ENCODE assay signal across 9 cellular contexts in genomic region chr4:102263024-102263787, GRCh38.
DNase-seq lines count a peak whose midpoint lies in the region; ATAC-seq and TF ChIP-seq lines count a peak whose summit lies in the region.
"Had no signal": no experiment of that assay in that cellular context is flagged by ENCODE, and none has a peak within 500 bp of the region (broad histone marks: within the 10 kb centered on the region; RNA-seq: fewer than 3 reads in every experiment).

No MANE protein-coding gene starts in this region.

- TF ChIP-seq CTCF in cardiac muscle cell (IDR thresholded peaks at IDR 0.05; ENCODE audit: low read depth, low read length) = peak; percentile 33
- no peak for TF ChIP-seq CTCF in gastrocnemius medialis (IDR thresholded peaks at IDR 0.05 in 4 of 5, conservative IDR thresholded peaks at IDR 0.05 in 1 of 5)

- H3K9me3 Mint-ChIP-seq in naive B cell = no peaks in the 10 kb centered on the region

- H3K4me1 ChIP-seq in cardiac muscle cell (ENCODE audit: low read depth) (no peaks in the 10 kb centered on the region), right cardiac atrium (ENCODE audit: control insufficient read depth, insufficient read depth, low read length) (no peaks in the 10 kb centered on the region), gastrocnemius medialis (no peaks in the 10 kb centered on the region)
- H3K4me1 ChIP-seq: upper lobe of left lung had no signal

- H3K4me3 ChIP-seq in cardiac muscle cell (no peak overlapping the region), right cardiac atrium (ENCODE audit: low read length) (no peak overlapping the region), gastrocnemius medialis (no peak overlapping the region)
- H3K4me3 ChIP-seq: upper lobe of left lung had no signal

- intact Hi-C loops in right cardiac atrium (cut with DNase I) = no loop called here
- intact Hi-C loops in gastrocnemius medialis (cut with DNase I; ENCODE audit: low total_unique reads) = no loop called here

- H3K9me3 ChIP-seq in cardiac muscle cell (ENCODE audit: low read depth) = no peaks in the 10 kb centered on the region
- H3K9me3 ChIP-seq in right cardiac atrium (ENCODE audit: control insufficient read depth, low read length) = no peaks in the 10 kb centered on the region
- H3K9me3 ChIP-seq in gastrocnemius medialis = no peaks in the 10 kb centered on the region
- H3K9me3 ChIP-seq: upper lobe of left lung had no signal

- H3K27me3 ChIP-seq in cardiac muscle cell (no peaks in the 10 kb centered on the region), right cardiac atrium (ENCODE audit: control insufficient read depth, insufficient read depth) (no peaks in the 10 kb centered on the region), gastrocnemius medialis (no peaks in the 10 kb centered on the region)
- H3K27me3 ChIP-seq: upper lobe of left lung had no signal

- peak; percentile 22 to 41 for DNase-seq in cardiac muscle cell (ENCODE audit: low read depth in 1 of 2, low spot score in 1 of 2)
- no peak for DNase-seq in right cardiac atrium
- DNase-seq in NOMO-1 treated with DMSO at 0.1 percent for 48 hours (lab: John Stamatoyannopoulos, UW; ENCODE audit: unreplicated experiment) = peak; percentile 55
- DNase-seq in dermis blood vessel endothelial cell = peak; percentile 70
- peak; percentile 28 for DNase-seq in naive B cell
- DNase-seq in gastrocnemius medialis = no peak
- DNase-seq: upper lobe of left lung had no signal

- H3K27ac Mint-ChIP-seq in naive B cell = peak overlapping the region in 1 of 6 donors; percentile 82

- H3K36me3 Mint-ChIP-seq in naive B cell = no peaks in the 10 kb centered on the region

- no peak overlapping the region for H3K27ac ChIP-seq in cardiac muscle cell
- no peak overlapping the region for H3K27ac ChIP-seq in right cardiac atrium (ENCODE audit: low read length)
- H3K27ac ChIP-seq in gastrocnemius medialis = no peak overlapping the region
- H3K27ac ChIP-seq: upper lobe of left lung had no signal

- no peak for TF ChIP-seq POLR2A in gastrocnemius medialis (IDR thresholded peaks at IDR 0.05)

- H3K36me3 ChIP-seq in cardiac muscle cell (no peaks in the 10 kb centered on the region), gastrocnemius medialis (no peaks in the 10 kb centered on the region)

- in situ Hi-C loops in gastrocnemius medialis (cut with MboI; ENCODE audit: low sequenced_read_pairs in 4 of 4) = no loop called here

- H3K4me1 Mint-ChIP-seq in naive B cell = peaks cover 0 to 4% (median 0%) of the 10 kb centered on the region in 3 donors

- H3K27me3 Mint-ChIP-seq in naive B cell = no peaks in the 10 kb centered on the region

- ATAC-seq in right cardiac atrium (no peak), GM21515 (IDR thresholded peaks at IDR 0.05; ENCODE audit: unreplicated experiment) (peak; percentile 83), HG03575 (IDR thresholded peaks at IDR 0.05; ENCODE audit: extremely low read depth, insufficient number of reproducible peaks, low FRiP score, unreplicated experiment) (peak; percentile 82), naive B cell (ENCODE audit: low read depth in 2 of 2) (peak; percentile 67 to 81), gastrocnemius medialis (no peak)

- WGBS in right cardiac atrium = 55% methylated on average over 3 of the region's 3 CpGs

- no peak overlapping the region for H3K4me3 Mint-ChIP-seq in naive B cell

Comparison
In these comparisons a context has a peak if more than half of its experiments do, and no peak if none do; other contexts are left out.
1. DNase-seq: peak in cardiac muscle cell (2 of 2), NOMO-1 treated with DMSO at 0.1 percent for 48 hours (single experiment), dermis blood vessel endothelial cell (single experiment) and naive B cell (single experiment); none in right cardiac atrium (0 of 3) and gastrocnemius medialis (0 of 2).
2. ATAC-seq: peak in GM21515 (single experiment), HG03575 (single experiment) and naive B cell (2 of 2); none in right cardiac atrium (0 of 2) and gastrocnemius medialis (0 of 2).